ENCODE assay signal across 1 cellular context in genomic region chr12:6602526-6602925, GRCh38.
TF ChIP-seq lines count a peak whose summit lies in the region.

No MANE protein-coding gene starts in this region.

TF ChIP-seq in GM12878, 131 proteins besides CTCF, POLR2A, EP300 and RAD21:
- TF ChIP-seq MTA2 (IDR thresholded peaks at IDR 0.05; ENCODE audit: low read depth) (no peak), E4F1 (IDR thresholded peaks at IDR 0.05; ENCODE audit: borderline replicate concordance, partially characterized antibody) (no peak), CHD2 (IDR thresholded peaks at IDR 0.05; ENCODE audit: borderline replicate concordance, low read depth, low read length) (no peak), NKRF (conservative IDR thresholded peaks at IDR 0.05) (no peak), TCF7 (IDR thresholded peaks at IDR 0.05; ENCODE audit: borderline replicate concordance) (no peak), REST (IDR thresholded peaks at IDR 0.05; ENCODE audit: low read depth, low read length) (no peak), RUNX3 (IDR thresholded peaks at IDR 0.05; ENCODE audit: low read length) (no peak), TARDBP (IDR thresholded peaks at IDR 0.05; ENCODE audit: borderline replicate concordance) (no peak), ATF3 (IDR thresholded peaks at IDR 0.05; ENCODE audit: borderline replicate concordance, extremely low read depth, low read depth, low read length) (no peak), BCL11A (IDR thresholded peaks at IDR 0.05; ENCODE audit: low read depth, low read length) (no peak), IRF4 (IDR thresholded peaks at IDR 0.05; ENCODE audit: low read depth, low read length) (no peak), CEBPB (IDR thresholded peaks at IDR 0.05; ENCODE audit: borderline replicate concordance in 1 of 2, low read depth in 2 of 2, low read length in 2 of 2) (no peak)
